In the genomic region with DNA sequence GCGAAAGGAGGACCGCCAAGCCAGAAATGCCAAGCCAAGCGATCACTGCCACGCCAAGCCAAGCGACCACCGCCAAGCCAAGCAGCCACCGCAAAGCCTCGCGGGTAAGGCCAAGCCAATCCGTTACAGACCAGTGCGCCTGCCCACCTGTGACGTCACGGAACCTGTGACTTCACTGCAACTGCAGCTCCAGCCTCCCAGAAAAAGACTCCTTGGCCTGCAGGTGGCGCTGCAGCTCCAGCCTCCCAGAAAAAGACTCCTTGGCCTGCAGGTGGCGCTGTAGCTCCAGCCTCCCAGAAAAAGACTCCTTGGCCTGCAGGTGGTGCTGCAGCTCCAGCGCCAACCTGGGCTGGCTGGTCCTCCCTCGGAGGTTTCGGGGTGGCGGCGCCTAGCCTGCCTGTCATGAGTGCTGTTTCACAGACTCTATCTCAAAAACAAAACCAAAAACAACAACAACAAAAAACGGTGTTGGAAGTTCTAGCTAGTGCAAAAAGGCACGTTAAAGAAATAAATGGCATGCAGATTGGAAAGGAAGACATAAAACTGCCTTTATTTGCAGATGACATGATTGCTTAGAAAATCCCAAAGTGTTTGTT, we compare ENCODE assay signal across 1 cellular context.
TF ChIP-seq lines count a peak whose summit lies in the region.

No MANE protein-coding gene starts in this region.

TF ChIP-seq in HEK293, 187 proteins besides CTCF, POLR2A, EP300 and RAD21 (continued from another document and continues in another):
- TF ChIP-seq, protein P1, sequence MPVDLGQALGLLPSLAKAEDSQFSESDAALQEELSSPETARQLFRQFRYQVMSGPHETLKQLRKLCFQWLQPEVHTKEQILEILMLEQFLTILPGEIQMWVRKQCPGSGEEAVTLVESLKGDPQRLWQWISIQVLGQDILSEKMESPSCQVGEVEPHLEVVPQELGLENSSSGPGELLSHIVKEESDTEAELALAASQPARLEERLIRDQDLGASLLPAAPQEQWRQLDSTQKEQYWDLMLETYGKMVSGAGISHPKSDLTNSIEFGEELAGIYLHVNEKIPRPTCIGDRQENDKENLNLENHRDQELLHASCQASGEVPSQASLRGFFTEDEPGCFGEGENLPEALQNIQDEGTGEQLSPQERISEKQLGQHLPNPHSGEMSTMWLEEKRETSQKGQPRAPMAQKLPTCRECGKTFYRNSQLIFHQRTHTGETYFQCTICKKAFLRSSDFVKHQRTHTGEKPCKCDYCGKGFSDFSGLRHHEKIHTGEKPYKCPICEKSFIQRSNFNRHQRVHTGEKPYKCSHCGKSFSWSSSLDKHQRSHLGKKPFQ (tag by site-specific recombination; IDR thresholded peaks at IDR 0.05) = peak; percentile 52; the same call in 1 of the 2 replicates
- peak; percentile 45 for TF ChIP-seq ZNF510 (tag by site-specific recombination; IDR thresholded peaks at IDR 0.05; ENCODE audit: insufficient replicate concordance)
- TF ChIP-seq SP2 (tag by site-specific recombination; IDR thresholded peaks at IDR 0.05) = peak; percentile 41; the same call in 1 of the 2 replicates
- peak; percentile 26; the same call in 1 of the 2 replicates for TF ChIP-seq ZNF623 (tag by site-specific recombination; IDR thresholded peaks at IDR 0.05)
- TF ChIP-seq, protein P2, sequence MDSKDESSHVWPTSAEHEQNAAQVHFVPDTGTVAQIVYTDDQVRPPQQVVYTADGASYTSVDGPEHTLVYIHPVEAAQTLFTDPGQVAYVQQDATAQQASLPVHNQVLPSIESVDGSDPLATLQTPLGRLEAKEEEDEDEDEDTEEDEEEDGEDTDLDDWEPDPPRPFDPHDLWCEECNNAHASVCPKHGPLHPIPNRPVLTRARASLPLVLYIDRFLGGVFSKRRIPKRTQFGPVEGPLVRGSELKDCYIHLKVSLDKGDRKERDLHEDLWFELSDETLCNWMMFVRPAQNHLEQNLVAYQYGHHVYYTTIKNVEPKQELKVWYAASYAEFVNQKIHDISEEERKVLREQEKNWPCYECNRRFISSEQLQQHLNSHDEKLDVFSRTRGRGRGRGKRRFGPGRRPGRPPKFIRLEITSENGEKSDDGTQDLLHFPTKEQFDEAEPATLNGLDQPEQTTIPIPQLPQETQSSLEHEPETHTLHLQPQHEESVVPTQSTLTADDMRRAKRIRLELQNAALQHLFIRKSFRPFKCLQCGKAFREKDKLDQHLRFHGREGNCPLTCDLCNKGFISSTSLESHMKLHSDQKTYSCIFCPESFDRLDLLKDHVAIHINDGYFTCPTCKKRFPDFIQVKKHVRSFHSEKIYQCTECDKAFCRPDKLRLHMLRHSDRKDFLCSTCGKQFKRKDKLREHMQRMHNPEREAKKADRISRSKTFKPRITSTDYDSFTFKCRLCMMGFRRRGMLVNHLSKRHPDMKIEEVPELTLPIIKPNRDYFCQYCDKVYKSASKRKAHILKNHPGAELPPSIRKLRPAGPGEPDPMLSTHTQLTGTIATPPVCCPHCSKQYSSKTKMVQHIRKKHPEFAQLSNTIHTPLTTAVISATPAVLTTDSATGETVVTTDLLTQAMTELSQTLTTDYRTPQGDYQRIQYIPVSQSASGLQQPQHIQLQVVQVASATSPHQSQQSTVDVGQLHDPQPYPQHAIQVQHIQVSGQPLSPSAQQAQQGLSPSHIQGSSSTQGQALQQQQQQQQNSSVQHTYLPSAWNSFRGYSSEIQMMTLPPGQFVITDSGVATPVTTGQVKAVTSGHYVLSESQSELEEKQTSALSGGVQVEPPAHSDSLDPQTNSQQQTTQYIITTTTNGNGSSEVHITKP (tag by site-specific recombination; IDR thresholded peaks at IDR 0.05) = peak; percentile 67
- 0 out of 2 replicates have a peak, but pooled peaks have one; percentile 9 for TF ChIP-seq ZNF544 (tag by site-specific recombination; IDR thresholded peaks at IDR 0.05)
- peak; percentile 86 for TF ChIP-seq ZSCAN23 (tag by site-specific recombination; IDR thresholded peaks at IDR 0.05)
- peak; percentile 95 for TF ChIP-seq ZBTB17 (tag by site-specific recombination; IDR thresholded peaks at IDR 0.05)
- peak; percentile 40; the same call in 1 of the 2 replicates for TF ChIP-seq ZNF580 (tag by site-specific recombination; IDR thresholded peaks at IDR 0.05)
- 0 out of 2 replicates have a peak, but pooled peaks have one; percentile 48 for TF ChIP-seq ZNF610 (tag by site-specific recombination; IDR thresholded peaks at IDR 0.05; ENCODE audit: borderline replicate concordance)
- TF ChIP-seq ZNF664 (tag by site-specific recombination; IDR thresholded peaks at IDR 0.05) = peak; percentile 34; the same call in 1 of the 2 replicates
- peak; percentile 49; the same call in 1 of the 2 replicates for TF ChIP-seq MZF1 (tag by site-specific recombination; IDR thresholded peaks at IDR 0.05; ENCODE audit: borderline replicate concordance)
- TF ChIP-seq, protein P3, sequence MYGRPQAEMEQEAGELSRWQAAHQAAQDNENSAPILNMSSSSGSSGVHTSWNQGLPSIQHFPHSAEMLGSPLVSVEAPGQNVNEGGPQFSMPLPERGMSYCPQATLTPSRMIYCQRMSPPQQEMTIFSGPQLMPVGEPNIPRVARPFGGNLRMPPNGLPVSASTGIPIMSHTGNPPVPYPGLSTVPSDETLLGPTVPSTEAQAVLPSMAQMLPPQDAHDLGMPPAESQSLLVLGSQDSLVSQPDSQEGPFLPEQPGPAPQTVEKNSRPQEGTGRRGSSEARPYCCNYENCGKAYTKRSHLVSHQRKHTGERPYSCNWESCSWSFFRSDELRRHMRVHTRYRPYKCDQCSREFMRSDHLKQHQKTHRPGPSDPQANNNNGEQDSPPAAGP (tag by site-specific recombination; IDR thresholded peaks at IDR 0.05) = peak; percentile 97
- TF ChIP-seq, protein P4, sequence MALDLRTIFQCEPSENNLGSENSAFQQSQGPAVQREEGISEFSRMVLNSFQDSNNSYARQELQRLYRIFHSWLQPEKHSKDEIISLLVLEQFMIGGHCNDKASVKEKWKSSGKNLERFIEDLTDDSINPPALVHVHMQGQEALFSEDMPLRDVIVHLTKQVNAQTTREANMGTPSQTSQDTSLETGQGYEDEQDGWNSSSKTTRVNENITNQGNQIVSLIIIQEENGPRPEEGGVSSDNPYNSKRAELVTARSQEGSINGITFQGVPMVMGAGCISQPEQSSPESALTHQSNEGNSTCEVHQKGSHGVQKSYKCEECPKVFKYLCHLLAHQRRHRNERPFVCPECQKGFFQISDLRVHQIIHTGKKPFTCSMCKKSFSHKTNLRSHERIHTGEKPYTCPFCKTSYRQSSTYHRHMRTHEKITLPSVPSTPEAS (tag by site-specific recombination; IDR thresholded peaks at IDR 0.05) = 0 out of 2 replicates have a peak, but pooled peaks have one; percentile 38
- TF ChIP-seq GFI1B (tag by site-specific recombination; IDR thresholded peaks at IDR 0.05) = 0 out of 2 replicates have a peak, but pooled peaks have one; percentile 9
- TF ChIP-seq, protein P5, sequence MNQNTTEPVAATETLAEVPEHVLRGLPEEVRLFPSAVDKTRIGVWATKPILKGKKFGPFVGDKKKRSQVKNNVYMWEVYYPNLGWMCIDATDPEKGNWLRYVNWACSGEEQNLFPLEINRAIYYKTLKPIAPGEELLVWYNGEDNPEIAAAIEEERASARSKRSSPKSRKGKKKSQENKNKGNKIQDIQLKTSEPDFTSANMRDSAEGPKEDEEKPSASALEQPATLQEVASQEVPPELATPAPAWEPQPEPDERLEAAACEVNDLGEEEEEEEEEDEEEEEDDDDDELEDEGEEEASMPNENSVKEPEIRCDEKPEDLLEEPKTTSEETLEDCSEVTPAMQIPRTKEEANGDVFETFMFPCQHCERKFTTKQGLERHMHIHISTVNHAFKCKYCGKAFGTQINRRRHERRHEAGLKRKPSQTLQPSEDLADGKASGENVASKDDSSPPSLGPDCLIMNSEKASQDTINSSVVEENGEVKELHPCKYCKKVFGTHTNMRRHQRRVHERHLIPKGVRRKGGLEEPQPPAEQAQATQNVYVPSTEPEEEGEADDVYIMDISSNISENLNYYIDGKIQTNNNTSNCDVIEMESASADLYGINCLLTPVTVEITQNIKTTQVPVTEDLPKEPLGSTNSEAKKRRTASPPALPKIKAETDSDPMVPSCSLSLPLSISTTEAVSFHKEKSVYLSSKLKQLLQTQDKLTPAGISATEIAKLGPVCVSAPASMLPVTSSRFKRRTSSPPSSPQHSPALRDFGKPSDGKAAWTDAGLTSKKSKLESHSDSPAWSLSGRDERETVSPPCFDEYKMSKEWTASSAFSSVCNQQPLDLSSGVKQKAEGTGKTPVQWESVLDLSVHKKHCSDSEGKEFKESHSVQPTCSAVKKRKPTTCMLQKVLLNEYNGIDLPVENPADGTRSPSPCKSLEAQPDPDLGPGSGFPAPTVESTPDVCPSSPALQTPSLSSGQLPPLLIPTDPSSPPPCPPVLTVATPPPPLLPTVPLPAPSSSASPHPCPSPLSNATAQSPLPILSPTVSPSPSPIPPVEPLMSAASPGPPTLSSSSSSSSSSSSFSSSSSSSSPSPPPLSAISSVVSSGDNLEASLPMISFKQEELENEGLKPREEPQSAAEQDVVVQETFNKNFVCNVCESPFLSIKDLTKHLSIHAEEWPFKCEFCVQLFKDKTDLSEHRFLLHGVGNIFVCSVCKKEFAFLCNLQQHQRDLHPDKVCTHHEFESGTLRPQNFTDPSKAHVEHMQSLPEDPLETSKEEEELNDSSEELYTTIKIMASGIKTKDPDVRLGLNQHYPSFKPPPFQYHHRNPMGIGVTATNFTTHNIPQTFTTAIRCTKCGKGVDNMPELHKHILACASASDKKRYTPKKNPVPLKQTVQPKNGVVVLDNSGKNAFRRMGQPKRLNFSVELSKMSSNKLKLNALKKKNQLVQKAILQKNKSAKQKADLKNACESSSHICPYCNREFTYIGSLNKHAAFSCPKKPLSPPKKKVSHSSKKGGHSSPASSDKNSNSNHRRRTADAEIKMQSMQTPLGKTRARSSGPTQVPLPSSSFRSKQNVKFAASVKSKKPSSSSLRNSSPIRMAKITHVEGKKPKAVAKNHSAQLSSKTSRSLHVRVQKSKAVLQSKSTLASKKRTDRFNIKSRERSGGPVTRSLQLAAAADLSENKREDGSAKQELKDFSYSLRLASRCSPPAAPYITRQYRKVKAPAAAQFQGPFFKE (tag by site-specific recombination; IDR thresholded peaks at IDR 0.05; ENCODE audit: borderline replicate concordance) = peak; percentile 86; the same call in 1 of the 2 replicates
- peak; percentile 30; the same call in 1 of the 2 replicates for TF ChIP-seq ZBTB11 (tag by site-specific recombination; conservative IDR thresholded peaks at IDR 0.05; ENCODE audit: low read depth)
- TF ChIP-seq WT1 (tag by site-specific recombination; IDR thresholded peaks at IDR 0.05) = peak; percentile 49; the same call in 1 of the 2 replicates
- TF ChIP-seq ZNF600 (tag by site-specific recombination; IDR thresholded peaks at IDR 0.05) = peak; percentile 66
- peak; percentile 48; the same call in 1 of the 2 replicates for TF ChIP-seq IKZF3 (tag by site-specific recombination; IDR thresholded peaks at IDR 0.05)
- peak; percentile 85 for TF ChIP-seq KLF10 (tag by site-specific recombination; IDR thresholded peaks at IDR 0.05)
- TF ChIP-seq ZBTB8A (tag by site-specific recombination; IDR thresholded peaks at IDR 0.05) = peak; percentile 67
- peak; percentile 98 for TF ChIP-seq ZNF501 (tag by site-specific recombination; IDR thresholded peaks at IDR 0.05)
- peak; percentile 81 for TF ChIP-seq ZBTB10 (tag by site-specific recombination; IDR thresholded peaks at IDR 0.05)
- TF ChIP-seq, protein P6, sequence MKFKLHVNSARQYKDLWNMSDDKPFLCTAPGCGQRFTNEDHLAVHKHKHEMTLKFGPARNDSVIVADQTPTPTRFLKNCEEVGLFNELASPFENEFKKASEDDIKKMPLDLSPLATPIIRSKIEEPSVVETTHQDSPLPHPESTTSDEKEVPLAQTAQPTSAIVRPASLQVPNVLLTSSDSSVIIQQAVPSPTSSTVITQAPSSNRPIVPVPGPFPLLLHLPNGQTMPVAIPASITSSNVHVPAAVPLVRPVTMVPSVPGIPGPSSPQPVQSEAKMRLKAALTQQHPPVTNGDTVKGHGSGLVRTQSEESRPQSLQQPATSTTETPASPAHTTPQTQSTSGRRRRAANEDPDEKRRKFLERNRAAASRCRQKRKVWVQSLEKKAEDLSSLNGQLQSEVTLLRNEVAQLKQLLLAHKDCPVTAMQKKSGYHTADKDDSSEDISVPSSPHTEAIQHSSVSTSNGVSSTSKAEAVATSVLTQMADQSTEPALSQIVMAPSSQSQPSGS (tag by site-specific recombination; IDR thresholded peaks at IDR 0.05; ENCODE audit: low read depth) = peak; percentile 97
- TF ChIP-seq SP7 (tag by site-specific recombination; IDR thresholded peaks at IDR 0.05) = peak; percentile 91
